8 cellular contexts compared by ENCODE assay signal in genomic region chr2:71000780-71001591, GRCh38. TPM values are rescaled to one million over a fixed set of nuclear protein-coding genes. Genes with fewer than 3 reads are reported as not detected.
DNase-seq lines count a peak whose midpoint lies in the region; ATAC-seq, FAIRE-seq and TF ChIP-seq lines count a peak whose summit lies in the region.

No MANE protein-coding gene starts in this region.

- H3K9me3 ChIP-seq in DOHH2 (ENCODE audit: control insufficient read depth, insufficient read depth, low read length) (no peaks in the 10 kb centered on the region), testis (no peaks in the 10 kb centered on the region)

- H3K36me3 Mint-ChIP-seq in activated T-helper 1 cell treated with anti-CD3 and anti-CD28 coated beads, Interleukin-12 subunit alpha, Interleukin-12 subunit beta, Interleukin-2, Interleukin-4 antibody, amounts not matched to agents 30 ng/mL and 10 ng/mL and 1 ng/mL, durations not matched to agents 14 hours and 24 hours and 36 hours (ENCODE audit: low read depth) = no peaks in the 10 kb centered on the region

- no peaks in the 10 kb centered on the region for H3K9me2 ChIP-seq in DOHH2 (replicated peaks; ENCODE audit: control insufficient read depth, low read length)

- H3K9me3 Mint-ChIP-seq in activated T-helper 1 cell treated with anti-CD3 and anti-CD28 coated beads, Interleukin-12 subunit alpha, Interleukin-12 subunit beta, Interleukin-2, Interleukin-4 antibody, amounts not matched to agents 30 ng/mL and 10 ng/mL and 1 ng/mL, durations not matched to agents 14 hours and 24 hours and 36 hours = no peaks in the 10 kb centered on the region

- 8 to 20% methylated on average over 16 to 20 of the region's 21 CpGs for WGBS in testis, 2 donors

- H3K27me3 ChIP-seq in DOHH2 (ENCODE audit: control insufficient read depth, low read length) = no peaks in the 10 kb centered on the region
- no peaks in the 10 kb centered on the region for H3K27me3 ChIP-seq in foreskin keratinocyte
- no peaks in the 10 kb centered on the region for H3K27me3 ChIP-seq in testis

- no peak for FAIRE-seq in RCC 7860 (lab: Jason Lieb, UNC)

- H3K36me3 ChIP-seq in DOHH2 (ENCODE audit: control insufficient read depth, low read length) (no peaks in the 10 kb centered on the region), testis (ENCODE audit: low read depth, missing control alignments) (no peaks in the 10 kb centered on the region)

- H3K79me2 ChIP-seq in DOHH2 (ENCODE audit: control insufficient read depth, low read length) = no peaks in the 10 kb centered on the region

- H3K4me2 ChIP-seq in DOHH2 (ENCODE audit: low read length) = peak overlapping the region; percentile 56

- H3K4me1 ChIP-seq in DOHH2 (ENCODE audit: control insufficient read depth, low read length) (peaks cover 24% of the 10 kb centered on the region), foreskin keratinocyte (no peaks in the 10 kb centered on the region), testis (peaks cover 3% of the 10 kb centered on the region)

- H3K4me3 Mint-ChIP-seq in activated T-helper 1 cell treated with anti-CD3 and anti-CD28 coated beads, Interleukin-12 subunit alpha, Interleukin-12 subunit beta, Interleukin-2, Interleukin-4 antibody, amounts not matched to agents 30 ng/mL and 10 ng/mL and 1 ng/mL, durations not matched to agents 14 hours and 24 hours and 36 hours = peak overlapping the region; percentile 54

- DNase-seq in HuH-7.5 (ENCODE audit: low spot score) (peak; percentile 60), RCC 7860 (ENCODE audit: low spot score) (peak; percentile 26), foreskin keratinocyte (no peak), omental fat pad (ENCODE audit: low spot score) (peak; percentile 48), testis (peak; percentile 84)
- peak; percentile 75 for DNase-seq in activated T-helper 1 cell treated with anti-CD3 and anti-CD28 coated beads, Interleukin-12 subunit alpha, Interleukin-12 subunit beta, Interleukin-2, Interleukin-4 antibody, amounts not matched to agents 30 ng/mL and 10 ng/mL and 1 ng/mL, durations not matched to agents 14 hours and 24 hours and 36 hours (ENCODE audit: low spot score)

- H3K4me3 ChIP-seq in DOHH2 (ENCODE audit: low read length) (peak overlapping the region; percentile 59), testis (peak overlapping the region; percentile 34 to 46)

- no peak for TF ChIP-seq POLR2A in testis (IDR thresholded peaks at IDR 0.05)

- H3K27ac ChIP-seq in DOHH2 (ENCODE audit: low read depth, low read length) (no peak overlapping the region), foreskin keratinocyte (no peak overlapping the region), testis (no peak overlapping the region)

- peak; percentile 94 for TF ChIP-seq CTCF in DOHH2 (IDR thresholded peaks at IDR 0.05; ENCODE audit: low read depth, low read length, poor library complexity, severe bottlenecking)
- TF ChIP-seq CTCF in foreskin keratinocyte (conservative IDR thresholded peaks at IDR 0.05) = peak; percentile 89
- peak in 1 of 3 donors; percentile 79 for TF ChIP-seq CTCF in omental fat pad (IDR thresholded peaks at IDR 0.05)
- TF ChIP-seq CTCF in testis (IDR thresholded peaks at IDR 0.05) = peak; percentile 58 to 94 (median 69)

- H4K20me1 ChIP-seq in DOHH2 (ENCODE audit: control insufficient read depth, insufficient read depth, low read depth, low read length) = no peaks in the 10 kb centered on the region

- H3K27me3 Mint-ChIP-seq in activated T-helper 1 cell treated with anti-CD3 and anti-CD28 coated beads, Interleukin-12 subunit alpha, Interleukin-12 subunit beta, Interleukin-2, Interleukin-4 antibody, amounts not matched to agents 30 ng/mL and 10 ng/mL and 1 ng/mL, durations not matched to agents 14 hours and 24 hours and 36 hours (ENCODE audit: insufficient read depth) = peaks cover 11% of the 10 kb centered on the region

- ATAC-seq in GM21526 (IDR thresholded peaks at IDR 0.05; ENCODE audit: low FRiP score, unreplicated experiment) (peak; percentile 84), foreskin keratinocyte (peak; percentile 65), omental fat pad (ENCODE audit: low FRiP score) (peak; percentile 87)

- peaks cover 3% of the 10 kb centered on the region; the same call in 1 of the 2 replicates for H3F3A ChIP-seq in DOHH2 (ENCODE audit: control insufficient read depth, insufficient read depth)

- intact Hi-C loops in activated T-helper 1 cell treated with anti-CD3 and anti-CD28 coated beads, Interleukin-12 subunit alpha, Interleukin-12 subunit beta, Interleukin-2, Interleukin-4 antibody, amounts not matched to agents 30 ng/mL and 10 ng/mL and 1 ng/mL, durations not matched to agents 14 hours and 24 hours and 36 hours (cut with micrococcal nuclease) = loop anchor here (1.0 kb wide), 4 partner anchors 16 to 226 kb away; partner anchors contain the start of gene PAIP2B
- intact Hi-C loops in testis (cut with DNase I; ENCODE audit: low total_unique reads) = no loop called here

- H3K4me1 Mint-ChIP-seq in activated T-helper 1 cell treated with anti-CD3 and anti-CD28 coated beads, Interleukin-12 subunit alpha, Interleukin-12 subunit beta, Interleukin-2, Interleukin-4 antibody, amounts not matched to agents 30 ng/mL and 10 ng/mL and 1 ng/mL, durations not matched to agents 14 hours and 24 hours and 36 hours (ENCODE audit: low read depth) = peaks cover 27% of the 10 kb centered on the region

- H3K27ac Mint-ChIP-seq in activated T-helper 1 cell treated with anti-CD3 and anti-CD28 coated beads, Interleukin-12 subunit alpha, Interleukin-12 subunit beta, Interleukin-2, Interleukin-4 antibody, amounts not matched to agents 30 ng/mL and 10 ng/mL and 1 ng/mL, durations not matched to agents 14 hours and 24 hours and 36 hours = peak overlapping the region; percentile 37

RNA-seq across cellular contexts. Expression of gene TEX261, which starts 6.3 kb away (rescaled TPM):
- total RNA-seq in activated T-helper 1 cell treated with anti-CD3 and anti-CD28 coated beads, Interleukin-12 subunit alpha, Interleukin-12 subunit beta, Interleukin-2, Interleukin-4 antibody, amounts not matched to agents 30 ng/mL and 10 ng/mL and 1 ng/mL, durations not matched to agents 14 hours and 24 hours and 36 hours = 89.4 and 97.4 TPM in 2 replicates
- total RNA-seq in foreskin keratinocyte = 40.0 and 41.7 TPM in 2 replicates
- polyA plus RNA-seq in foreskin keratinocyte = 32.6 and 35.5 TPM in 2 replicates
- total RNA-seq in omental fat pad = 10 to 100 TPM; 33.6 to 63.0 (median 41.1) TPM
- total RNA-seq in testis = 10 to 100 TPM; 39.0 to 40.7 TPM
- polyA plus RNA-seq in testis (ENCODE audit: insufficient read depth, low read depth, low replicate concordance) = 133 TPM

RNA-seq across cellular contexts. Expression of gene ANKRD53, which starts 22.6 kb away (rescaled TPM):
- total RNA-seq in activated T-helper 1 cell treated with anti-CD3 and anti-CD28 coated beads, Interleukin-12 subunit alpha, Interleukin-12 subunit beta, Interleukin-2, Interleukin-4 antibody, amounts not matched to agents 30 ng/mL and 10 ng/mL and 1 ng/mL, durations not matched to agents 14 hours and 24 hours and 36 hours = not detected in 2 replicates
- total RNA-seq in foreskin keratinocyte (0.24 and 0.28 TPM in 2 replicates), omental fat pad (10 to 100 TPM in 2 of 4 donors, 1 to 10 TPM in 2; 6.2 to 16.8 (median 10.0) TPM), testis (10 to 100 TPM; 10.6 to 36.3 TPM)
- polyA plus RNA-seq in foreskin keratinocyte (0.18 and 0.28 TPM in 2 replicates), testis (ENCODE audit: insufficient read depth, low read depth, low replicate concordance) (52.2 TPM)

Comparison
In these comparisons a context has a peak if more than half of its experiments do, and no peak if none do; other contexts are left out.
1. DNase-seq: peak in HuH-7.5 (single experiment), RCC 7860 (single experiment), activated T-helper 1 cell treated with anti-CD3 and anti-CD28 coated beads, Interleukin-12 subunit alpha, Interleukin-12 subunit beta, Interleukin-2, Interleukin-4 antibody, amounts not matched to agents 30 ng/mL and 10 ng/mL and 1 ng/mL, durations not matched to agents 14 hours and 24 hours and 36 hours (single experiment), omental fat pad (single experiment) and testis (single experiment); none in foreskin keratinocyte (0 of 2).
2. Peak in every context shown above with its lines, with median percentiles within 50 percentile points of each other: ATAC-seq.